Comparison of ENCODE assay signal across 1 cellular context in genomic region chr3:11547498-11547897, GRCh38.
TF ChIP-seq lines count a peak whose summit lies in the region.

No MANE protein-coding gene starts in this region.

TF ChIP-seq in A549, 52 proteins besides CTCF, POLR2A, EP300 and RAD21 (continued from another document):
- TF ChIP-seq POLR2AphosphoS2 (conservative IDR thresholded peaks at IDR 0.05; ENCODE audit: low read length) (no peak), FOSB (CRISPR knock-in tag; IDR thresholded peaks at IDR 0.05) (no peak)
